ENCODE assay signal across 9 cellular contexts in genomic region chr11:32259641-32260081, GRCh38.
DNase-seq lines count a peak whose midpoint lies in the region; ATAC-seq and TF ChIP-seq lines count a peak whose summit lies in the region.
"Had no signal": no experiment of that assay in that cellular context is flagged by ENCODE, and none has a peak within 500 bp of the region (broad histone marks: within the 10 kb centered on the region; RNA-seq: fewer than 3 reads in every experiment).

No MANE protein-coding gene starts in this region.

- peaks cover 38% of the 10 kb centered on the region for H3K4me1 Mint-ChIP-seq in glutamatergic neuron (ENCODE audit: low read depth, unreplicated experiment)

- H3K4me3 Mint-ChIP-seq in glutamatergic neuron (ENCODE audit: unreplicated experiment) = no peak overlapping the region
- H3K4me3 Mint-ChIP-seq: T-helper 1 cell treated with Interleukin-12 subunit alpha and Interleukin-12 subunit beta and Interleukin-4 antibody, amounts not matched to agents 30 μg/mL and 1 μg/mL, for 36 hours had no signal

- TF ChIP-seq CTCF in glutamatergic neuron (IDR thresholded peaks at IDR 0.05; ENCODE audit: partially characterized antibody, unreplicated experiment) (no peak), Peyer's patch (IDR thresholded peaks at IDR 0.05) (no peak)

- no peak overlapping the region for H3K4me3 ChIP-seq in Peyer's patch

- H3K27ac Mint-ChIP-seq in glutamatergic neuron (ENCODE audit: unreplicated experiment) = peak overlapping the region; percentile 33
- H3K27ac Mint-ChIP-seq: T-helper 1 cell treated with Interleukin-12 subunit alpha and Interleukin-12 subunit beta and Interleukin-4 antibody, amounts not matched to agents 30 μg/mL and 1 μg/mL, for 36 hours had no signal

- no peaks in the 10 kb centered on the region for H3K4me1 ChIP-seq in Peyer's patch

- no peak overlapping the region for H3K27ac ChIP-seq in Peyer's patch

- no peaks in the 10 kb centered on the region for H3K36me3 ChIP-seq in Peyer's patch

- DNase-seq in NOMO-1 treated with DMSO at 0.1 percent for 48 hours (lab: John Stamatoyannopoulos, UW; ENCODE audit: unreplicated experiment) (peak; percentile 38), NOMO-1 treated with dmso at 0.1 percent for 144 hours (lab: John Stamatoyannopoulos, UW; ENCODE audit: unreplicated experiment) (no peak), NAMALWA (ENCODE audit: low spot score) (peak; percentile 37), glutamatergic neuron (no peak), UCSD-AML1 (lab: John Stamatoyannopoulos, UW; ENCODE audit: unreplicated experiment) (no peak), Peyer's patch (no peak), HT-29 (ENCODE audit: low spot score) (no peak)

- H3K9me3 ChIP-seq in Peyer's patch = no peaks in the 10 kb centered on the region

- H3K27me3 ChIP-seq in Peyer's patch = no peaks in the 10 kb centered on the region

- TF ChIP-seq POLR2A in Peyer's patch (IDR thresholded peaks at IDR 0.05) = no peak

- H3K36me3 Mint-ChIP-seq in glutamatergic neuron (ENCODE audit: unreplicated experiment) = no peaks in the 10 kb centered on the region

- H3K27me3 Mint-ChIP-seq in glutamatergic neuron (ENCODE audit: unreplicated experiment) = peaks cover 2% of the 10 kb centered on the region

- ATAC-seq in HG02588 (IDR thresholded peaks at IDR 0.05; ENCODE audit: unreplicated experiment) = peak; percentile 96

- peaks cover 6% of the 10 kb centered on the region for H3K9me3 Mint-ChIP-seq in glutamatergic neuron (ENCODE audit: unreplicated experiment)
- H3K9me3 Mint-ChIP-seq: T-helper 1 cell treated with Interleukin-12 subunit alpha and Interleukin-12 subunit beta and Interleukin-4 antibody, amounts not matched to agents 30 μg/mL and 1 μg/mL, for 36 hours had no signal

Comparison
In these comparisons a context has a peak if more than half of its experiments do, and no peak if none do; other contexts are left out.
1. DNase-seq: peak in NOMO-1 treated with DMSO at 0.1 percent for 48 hours (single experiment) and NAMALWA (single experiment); none in NOMO-1 treated with dmso at 0.1 percent for 144 hours (single experiment), glutamatergic neuron (single experiment), UCSD-AML1 (single experiment), Peyer's patch (0 of 3) and HT-29 (single experiment).